ENCODE assay signal across 11 cellular contexts in the genomic region with DNA sequence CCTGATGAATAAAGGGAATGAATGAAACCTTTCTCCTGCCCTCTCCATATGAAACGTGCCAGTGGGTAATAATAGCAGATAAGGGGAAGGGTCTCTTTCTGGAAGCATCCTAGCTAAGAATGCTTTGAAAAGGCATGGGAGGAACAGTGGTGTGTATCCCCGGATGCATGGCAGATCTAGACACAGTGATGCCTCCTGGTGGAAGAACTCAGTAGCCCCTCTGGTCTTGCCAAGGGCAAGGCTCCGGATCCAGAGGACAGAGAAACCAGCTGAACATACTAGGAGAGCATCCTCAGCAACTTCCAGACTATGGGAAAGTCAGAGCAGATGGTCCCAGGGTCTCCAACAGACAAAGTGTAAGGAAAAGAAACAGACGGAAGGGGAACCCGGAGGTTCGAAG. TPM values are rescaled to one million over a fixed set of nuclear protein-coding genes. Genes with fewer than 3 reads are reported as not detected.
A peak's percentile ranks its signal among the peaks of the same experiment; 100 is the strongest.
DNase-seq lines count a peak whose midpoint lies in the region; ATAC-seq and TF ChIP-seq lines count a peak whose summit lies in the region.
"Had no signal": no experiment of that assay in that cellular context is flagged by ENCODE, and none has a peak within 500 bp of the region (broad histone marks: within the 10 kb centered on the region; RNA-seq: fewer than 3 reads in every experiment).

No MANE protein-coding gene starts in this region.

- no peak for TF ChIP-seq EP300 in Ishikawa (IDR thresholded peaks at IDR 0.05; ENCODE audit: borderline replicate concordance)
- TF ChIP-seq EP300 in stomach (IDR thresholded peaks at IDR 0.05) = no peak

- H3K4me1 ChIP-seq in DND-41 (ENCODE audit: insufficient read depth, low read length) (no peaks in the 10 kb centered on the region), mesendoderm (ENCODE audit: control insufficient read depth, low read depth, low read length) (no peaks in the 10 kb centered on the region), stomach (peaks cover 0 to 19% (median 13%) of the 10 kb centered on the region in 4 donors)

- H4K20me1 ChIP-seq in DND-41 (ENCODE audit: insufficient read depth, low read length) = no peaks in the 10 kb centered on the region

- H2BK5ac ChIP-seq in mesendoderm (ENCODE audit: low read length) = no peak overlapping the region

- no peak overlapping the region for H4K5ac ChIP-seq in mesendoderm (ENCODE audit: low read length)

- TF ChIP-seq POLR2A in stomach (IDR thresholded peaks at IDR 0.05) = no peak

- TF ChIP-seq CTCF in DND-41 (IDR thresholded peaks at IDR 0.05; ENCODE audit: borderline replicate concordance, extremely low read depth, low read length, poor library complexity, severe bottlenecking) = peak; percentile 44
- TF ChIP-seq CTCF in brain microvascular endothelial cell (IDR thresholded peaks at IDR 0.05; ENCODE audit: low read depth, low read length, missing control alignments) = peak; percentile 69
- TF ChIP-seq CTCF in omental fat pad (IDR thresholded peaks at IDR 0.05) = no peak
- no peak for TF ChIP-seq CTCF in stomach (IDR thresholded peaks at IDR 0.05)

- intact Hi-C loops in stomach (cut with DNase I; ENCODE audit: low total_unique reads) = no loop called here

- no peak overlapping the region for H2BK120ac ChIP-seq in mesendoderm (ENCODE audit: low read depth, low read length)

- H2AFZ ChIP-seq in DND-41 (ENCODE audit: low read depth, low read length) = no peak overlapping the region

- no peaks in the 10 kb centered on the region for H3K27me3 ChIP-seq in DND-41 (ENCODE audit: insufficient read depth, low read length, poor library complexity)
- H3K27me3 ChIP-seq in brain microvascular endothelial cell (replicated peaks) = no peaks in the 10 kb centered on the region
- no peaks in the 10 kb centered on the region for H3K27me3 ChIP-seq in mesendoderm (ENCODE audit: insufficient read depth, low read length, poor library complexity)
- H3K27me3 ChIP-seq in stomach = no peaks in the 10 kb centered on the region
- H3K27me3 ChIP-seq: dorsolateral prefrontal cortex had no signal

- no peak overlapping the region for H2AK5ac ChIP-seq in mesendoderm (ENCODE audit: low read length)

- no peak overlapping the region for H3K4ac ChIP-seq in mesendoderm (ENCODE audit: low read depth, low read length)

- H4K8ac ChIP-seq in mesendoderm (ENCODE audit: low read depth, low read length) = no peak overlapping the region

- H3K79me2 ChIP-seq in DND-41 (ENCODE audit: insufficient read depth, low read length) = no peaks in the 10 kb centered on the region
- no peaks in the 10 kb centered on the region for H3K79me2 ChIP-seq in mesendoderm (ENCODE audit: control insufficient read depth, insufficient read depth, low read length)

- no peaks in the 10 kb centered on the region for H3K79me1 ChIP-seq in mesendoderm (ENCODE audit: low read length)

- H3K4me2 ChIP-seq in DND-41 (ENCODE audit: insufficient read depth, low read length) = no peak overlapping the region
- no peak overlapping the region for H3K4me2 ChIP-seq in mesendoderm (ENCODE audit: low read length)

- H3K27ac ChIP-seq in DND-41 (ENCODE audit: low read length) = no peak overlapping the region
- H3K27ac ChIP-seq in brain microvascular endothelial cell = no peak overlapping the region
- no peak overlapping the region for H3K27ac ChIP-seq in mesendoderm (ENCODE audit: low read depth, low read length)
- no peak overlapping the region for H3K27ac ChIP-seq in stomach
- H3K27ac ChIP-seq: dorsolateral prefrontal cortex had no signal

- no peak for ATAC-seq in DND-41 (ENCODE audit: insufficient read depth, low read depth)
- ATAC-seq in omental fat pad (ENCODE audit: low FRiP score) = no peak
- no peak for ATAC-seq in HG02884 (IDR thresholded peaks at IDR 0.05; ENCODE audit: unreplicated experiment)

- no CpG with 5 or more reads among the region's 6 CpGs for WGBS in mesendoderm (ENCODE audit: extremely low coverage, insufficient coverage, low lambda C conversion rate)
- WGBS in stomach, 5 donors = 75 to 85% (median 85%) methylated on average over 6 of the region's 6 CpGs

- DNase-seq in DND-41 = no peak
- peak; percentile 28 for DNase-seq in brain microvascular endothelial cell
- DNase-seq in mesendoderm = peak; percentile 76
- DNase-seq in omental fat pad (ENCODE audit: low spot score) = no peak
- no peak for DNase-seq in kidney glomerular epithelial cell (lab: John Stamatoyannopoulos, UW)
- DNase-seq in stomach = no peak
- DNase-seq: activated CD8-positive, alpha-beta T cell treated with anti-CD3 and anti-CD28 coated beads for 36 hours; dorsolateral prefrontal cortex; NCI-H446 had no signal

- H3K56ac ChIP-seq in mesendoderm (ENCODE audit: low read length) = no peak overlapping the region

- H3K36me3 ChIP-seq in DND-41 (ENCODE audit: insufficient read depth, low read length) (no peaks in the 10 kb centered on the region), brain microvascular endothelial cell (replicated peaks) (no peaks in the 10 kb centered on the region), mesendoderm (ENCODE audit: control insufficient read depth, insufficient read depth, low read length) (no peaks in the 10 kb centered on the region), stomach (peaks cover 0 to 15% (median 0%) of the 10 kb centered on the region in 4 donors)

- in situ Hi-C loops in brain microvascular endothelial cell (cut with HindIII; ENCODE audit: low pct_ligation_motif_present, low sequenced_read_pairs) = no loop called here

- H3K9me3 ChIP-seq in DND-41 (ENCODE audit: insufficient read depth, low read length, severe bottlenecking) = no peaks in the 10 kb centered on the region
- no peaks in the 10 kb centered on the region for H3K9me3 ChIP-seq in stomach

- H3K4me3 ChIP-seq in DND-41 (ENCODE audit: low read depth in 1 of 2, low read length in 2 of 2) (no peak overlapping the region), brain microvascular endothelial cell (ENCODE audit: low read depth, low read length) (no peak overlapping the region), mesendoderm (ENCODE audit: low read length) (no peak overlapping the region), stomach (no peak overlapping the region)
- H3K4me3 ChIP-seq: dorsolateral prefrontal cortex had no signal

- peak; percentile 40; the same call in 1 of the 2 replicates for TF ChIP-seq RAD21 in Ishikawa (IDR thresholded peaks at IDR 0.05; ENCODE audit: low read depth)

- no peak overlapping the region for H3K18ac ChIP-seq in mesendoderm (ENCODE audit: low read length)

- H3K23ac ChIP-seq in mesendoderm (ENCODE audit: low read length) = no peak overlapping the region

- H2BK15ac ChIP-seq in mesendoderm (replicated peaks; ENCODE audit: low read depth) = no peak overlapping the region

- H3K9ac ChIP-seq in DND-41 (ENCODE audit: low read depth, low read length) (no peak overlapping the region), mesendoderm (ENCODE audit: low read length) (no peak overlapping the region)

TF ChIP-seq in Ishikawa, 13 proteins besides CTCF, POLR2A, EP300 and RAD21 (continues in another document):
- TF ChIP-seq ZBTB7A (IDR thresholded peaks at IDR 0.05; ENCODE audit: low read depth) = no peak
- no peak for TF ChIP-seq TAF1 (IDR thresholded peaks at IDR 0.05; ENCODE audit: low read depth)
- TF ChIP-seq TCF12 (IDR thresholded peaks at IDR 0.05; ENCODE audit: low read depth) = no peak
- no peak for TF ChIP-seq CEBPB (IDR thresholded peaks at IDR 0.05)
- TF ChIP-seq TEAD4 (IDR thresholded peaks at IDR 0.05) = no peak
- no peak for TF ChIP-seq YY1 (IDR thresholded peaks at IDR 0.05; ENCODE audit: low read depth)
- no peak for TF ChIP-seq REST (IDR thresholded peaks at IDR 0.05; ENCODE audit: low read depth)
- TF ChIP-seq NFIC (IDR thresholded peaks at IDR 0.05) = no peak
- TF ChIP-seq EGR1 (IDR thresholded peaks at IDR 0.05) = no peak

RNA-seq across cellular contexts. Expression of gene BAIAP2L2, which starts 6.4 kb away (rescaled TPM):
- 3.9 TPM for polyA plus RNA-seq in mesendoderm (2013, experiment 1 of 2)
- polyA plus RNA-seq in mesendoderm (2013, experiment 2 of 2) = 4.0 TPM
- 1 to 10 TPM; 2.6 to 4.3 (median 3.2) TPM for total RNA-seq in omental fat pad
- total RNA-seq in stomach = 100 to 1,000 TPM in 1 of 5 donors, 10 to 100 TPM in 2, 1 to 10 TPM in 2; 1.3 to 397 (median 12.2) TPM
- 1 to 10 TPM; 1.2 to 6.8 (median 4.0) TPM for polyA plus RNA-seq in stomach

RNA-seq across cellular contexts. Expression of gene SLC16A8, which starts 20.1 kb away (rescaled TPM):
- polyA plus RNA-seq in mesendoderm (2013, experiment 1 of 2) = 0.08 TPM
- polyA plus RNA-seq in mesendoderm (2013, experiment 2 of 2) = 0.20 TPM
- total RNA-seq in omental fat pad (1 to 10 TPM in 2 of 4 donors, under 1 TPM in 2; 0.24 to 3.2 (median 0.88) TPM), stomach (not detected)
- polyA plus RNA-seq in stomach = under 1 TPM in 1 of 3 donors, not detected in 2; 0.48 TPM
- total RNA-seq: activated CD8-positive, alpha-beta T cell treated with anti-CD3 and anti-CD28 coated beads for 36 hours had no signal

RNA-seq across cellular contexts. Expression of gene PICK1, which starts 46.9 kb away (rescaled TPM):
- 13.2 TPM for polyA plus RNA-seq in mesendoderm (2013, experiment 1 of 2)
- 11.8 TPM for polyA plus RNA-seq in mesendoderm (2013, experiment 2 of 2)
- total RNA-seq in omental fat pad (10 to 100 TPM; 16.1 to 43.0 (median 31.6) TPM), stomach (10 to 100 TPM; 24.5 to 44.3 (median 28.8) TPM)
- polyA plus RNA-seq in stomach = 10 to 100 TPM; 20.7 to 27.2 (median 21.7) TPM

Comparison
In these comparisons a context has a peak if more than half of its experiments do, and no peak if none do; other contexts are left out.
1. DNase-seq: peak in brain microvascular endothelial cell (single experiment) and mesendoderm (single experiment); none in DND-41 (single experiment), omental fat pad (single experiment), kidney glomerular epithelial cell (single experiment) and stomach (single experiment).
2. CTCF ChIP-seq: peak in DND-41 (single experiment) and brain microvascular endothelial cell (single experiment); none in omental fat pad (0 of 3) and stomach (0 of 7).